Comparison of ENCODE assay signal across 9 cellular contexts in the genomic region with DNA sequence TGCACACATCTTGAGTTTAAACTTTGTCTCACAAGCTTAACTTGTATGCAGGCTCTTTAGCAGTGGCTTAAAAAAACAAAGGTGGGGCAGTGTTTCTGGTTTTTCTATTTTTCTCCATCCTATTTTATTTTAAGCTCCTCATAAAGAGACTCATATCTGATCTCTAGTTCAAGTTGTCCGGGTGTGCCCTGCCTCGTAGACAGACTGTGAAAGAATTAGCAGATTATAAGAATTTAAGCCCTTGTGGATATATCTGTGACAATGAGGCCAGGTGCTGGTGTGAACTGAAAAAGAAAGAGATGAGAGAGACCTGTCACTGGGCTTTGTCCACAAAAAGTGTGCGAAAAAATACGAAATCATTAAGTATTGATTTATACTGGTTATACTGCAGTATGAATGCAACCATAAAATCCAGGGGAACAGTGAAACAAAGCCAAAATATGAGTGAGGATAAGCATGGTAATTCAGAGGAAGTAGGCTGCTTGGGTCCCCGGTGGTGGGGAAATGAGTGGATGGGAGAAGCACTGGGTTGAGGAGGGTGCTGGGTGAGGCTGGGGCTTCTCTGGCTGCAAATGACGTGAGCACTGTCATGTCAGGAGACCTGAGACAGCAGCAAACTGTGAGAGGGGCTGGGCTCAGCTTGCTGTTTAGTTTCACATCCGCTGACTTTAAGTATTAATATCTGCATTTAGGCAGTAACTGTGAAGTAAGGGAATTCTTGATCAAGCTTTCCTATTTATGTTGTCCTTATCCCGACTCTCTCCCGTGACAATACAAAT.
DNase-seq lines count a peak whose midpoint lies in the region; ATAC-seq, FAIRE-seq and TF ChIP-seq lines count a peak whose summit lies in the region.
"Had no signal": no experiment of that assay in that cellular context is flagged by ENCODE, and none has a peak within 500 bp of the region (broad histone marks: within the 10 kb centered on the region; RNA-seq: fewer than 3 reads in every experiment).

No MANE protein-coding gene starts in this region.

- intact Hi-C loops in GM12878 (cut with micrococcal nuclease; ENCODE audit: unreplicated experiment): loop anchor here (1.0 to 5.0 kb wide), 2 partner anchors 83 to 425 kb away; no protein-coding TSS in a partner anchor
- intact Hi-C loops in psoas muscle (cut with DNase I): no loop called here

- TF ChIP-seq POLR2A in GM12878 (IDR thresholded peaks at IDR 0.05; ENCODE audit: low read depth, low read length): no peak

- peak overlapping the region; percentile 63 for H2AFZ ChIP-seq in GM12878 (ENCODE audit: control insufficient read depth, low read depth, low read length)

- TF ChIP-seq RAD21 in GM12878 (IDR thresholded peaks at IDR 0.05; ENCODE audit: insufficient read depth, low read depth, low read length): no peak

- no peaks in the 10 kb centered on the region for H3K36me3 ChIP-seq in GM12878 (ENCODE audit: control insufficient read depth in 2 of 2, insufficient read depth in 2 of 2, low read length in 1 of 2)
- H3K36me3 ChIP-seq in psoas muscle (ENCODE audit: insufficient read depth in 1 of 2, low read depth in 1 of 2): no peaks in the 10 kb centered on the region

- H3K79me2 ChIP-seq in GM12878 (ENCODE audit: control insufficient read depth, insufficient read depth, low read length): no peaks in the 10 kb centered on the region

- SMC1A ChIA-PET in GM12878 (lab: Charles Lee; ENCODE audit: uncharacterized antibody, unreplicated experiment): interaction anchor here (0.7 to 5.3 kb wide), 26 partner anchors 8 to 425 kb away, joined by 3 to 57 read pairs (median 4); no protein-coding TSS in a partner anchor

- no peak overlapping the region; the same call in 1 of the 2 replicates for H3K4me3 ChIP-seq in GM12864 (ENCODE audit: low read depth, low read length)
- H3K4me3 ChIP-seq in HL-60 (replicated peaks; ENCODE audit: insufficient read depth, low read length): no peak overlapping the region
- H3K4me3 ChIP-seq in GM12878: peak overlapping the region; percentile 18; the same call in 1 of the 2 replicates
- H3K4me3 ChIP-seq in psoas muscle: no peak overlapping the region

- in situ Hi-C loops in GM12878 (cut with MboI): no loop called here

- CTCF ChIA-PET in GM12878 (lab: Yijun Ruan, JAX): interaction anchor here (0.6 to 2.7 kb wide), 14 partner anchors 24 to 425 kb away, joined by 3 to 18 read pairs (median 4); no protein-coding TSS in a partner anchor

- POLR2A ChIA-PET in GM12878 (lab: Charles Lee): interaction anchor here (0.8 to 2.2 kb wide), 3 partner anchors 83 to 415 kb away, joined by 3 to 8 read pairs (median 6); no protein-coding TSS in a partner anchor

- peak; percentile 87 for ATAC-seq in GM21526 (IDR thresholded peaks at IDR 0.05; ENCODE audit: low FRiP score, unreplicated experiment)
- peak; percentile 91 for ATAC-seq in GM12878
- peak in 1 of 4 donors; percentile 53 for ATAC-seq in psoas muscle

- FAIRE-seq in GM12878 (lab: Jason Lieb, UNC): peak; percentile 92
- FAIRE-seq: islet of Langerhans had no signal

- TSS peak; percentile 71 for BruUV-seq in GM12878 (replicated peaks; lab: Mats Ljungman, UMichigan)

- no peaks in the 10 kb centered on the region for H3K9me3 ChIP-seq in GM12878 (replicated peaks; ENCODE audit: control insufficient read depth, insufficient read depth, low read length)
- no peaks in the 10 kb centered on the region for H3K9me3 ChIP-seq in psoas muscle

- DNase-seq in GM12864 (ENCODE audit: low read depth): peak; percentile 74
- DNase-seq in HL-60 (ENCODE audit: low read depth in 1 of 2, low spot score in 1 of 2): peak in 1 of 2 experiments; percentile 59
- DNase-seq in GM12878 (ENCODE audit: low read depth, low spot score): peak; percentile 80
- peak; percentile 37 to 67 for DNase-seq in psoas muscle
- DNase-seq in GDM1 (lab: John Stamatoyannopoulos, UW): no peak
- no peak for DNase-seq in dermis blood vessel endothelial cell
- DNase-seq in occipital lobe (lab: John Stamatoyannopoulos, UW): no peak

- TF ChIP-seq EP300 in GM12878 (IDR thresholded peaks at IDR 0.05; ENCODE audit: borderline replicate concordance in 1 of 2, control insufficient read depth in 1 of 2, low read depth in 2 of 2, low read length in 2 of 2): peak; percentile 67 to 93; a peak in 3 of 4 replicates

- RAD21 ChIA-PET in GM12878 (lab: Charles Lee; ENCODE audit: unreplicated experiment): interaction anchor here (0.7 to 6.8 kb wide), 21 partner anchors 11 to 761 kb away, joined by 3 to 111 read pairs (median 4); no protein-coding TSS in a partner anchor

- TF ChIP-seq CTCF in GM12864 (IDR thresholded peaks at IDR 0.05; ENCODE audit: low read depth, low read length, missing control alignments): no peak
- no peak for TF ChIP-seq CTCF in HL-60 (IDR thresholded peaks at IDR 0.05; ENCODE audit: insufficient read depth, low read length)
- no peak for TF ChIP-seq CTCF in GM12878 (IDR thresholded peaks at IDR 0.05 in 2 of 3, conservative IDR thresholded peaks at IDR 0.05 in 1 of 3; ENCODE audit: control insufficient read depth in 2 of 3, extremely low read depth in 1 of 3, insufficient read depth in 1 of 3, low read depth in 3 of 3, low read length in 3 of 3)
- TF ChIP-seq CTCF in psoas muscle (IDR thresholded peaks at IDR 0.05): no peak

- H3K27me3 ChIP-seq in HL-60 (ENCODE audit: insufficient read depth, poor library complexity, severe bottlenecking) (no peaks in the 10 kb centered on the region), GM12878 (replicated peaks in 1 of 2; ENCODE audit: control insufficient read depth in 2 of 2, insufficient read depth in 2 of 2, low read length in 1 of 2) (no peaks in the 10 kb centered on the region), psoas muscle (ENCODE audit: insufficient read depth in 3 of 3, low read length in 2 of 3) (no peaks in the 10 kb centered on the region)

- H3K27ac ChIP-seq in HL-60 (replicated peaks) (peak overlapping the region; percentile 85), GM12878 (ENCODE audit: control insufficient read depth, insufficient read depth) (peak overlapping the region; percentile 79), psoas muscle (no peak overlapping the region)

- H3K4me2 ChIP-seq in GM12878 (ENCODE audit: control insufficient read depth, insufficient read depth): peak overlapping the region; percentile 36

- no peaks in the 10 kb centered on the region for H4K20me1 ChIP-seq in GM12878 (ENCODE audit: control insufficient read depth, insufficient read depth)

- H3K9ac ChIP-seq in GM12878 (ENCODE audit: control insufficient read depth, insufficient read depth, low read length): 0 out of 2 replicates have a peak overlapping the region, but pooled peaks have one; percentile 24

- peaks cover 40% of the 10 kb centered on the region for H3K4me1 ChIP-seq in GM12878 (ENCODE audit: control insufficient read depth, insufficient read depth, low read length)
- no peaks in the 10 kb centered on the region for H3K4me1 ChIP-seq in psoas muscle

- 10% methylated on average over 9 of the region's 9 CpGs for WGBS in GM12878 (ENCODE audit: insufficient coverage, insufficient replicate concordance, low lambda C conversion rate, missing lambda C conversion rate)
- 42 to 63% (median 51%) methylated on average over 9 of the region's 9 CpGs for WGBS in psoas muscle, 3 donors

TF ChIP-seq in GM12878, 131 proteins besides CTCF, POLR2A, EP300 and RAD21 (continues in another document):
- no peak for TF ChIP-seq ZNF622 (IDR thresholded peaks at IDR 0.05)
- TF ChIP-seq, protein P1, sequence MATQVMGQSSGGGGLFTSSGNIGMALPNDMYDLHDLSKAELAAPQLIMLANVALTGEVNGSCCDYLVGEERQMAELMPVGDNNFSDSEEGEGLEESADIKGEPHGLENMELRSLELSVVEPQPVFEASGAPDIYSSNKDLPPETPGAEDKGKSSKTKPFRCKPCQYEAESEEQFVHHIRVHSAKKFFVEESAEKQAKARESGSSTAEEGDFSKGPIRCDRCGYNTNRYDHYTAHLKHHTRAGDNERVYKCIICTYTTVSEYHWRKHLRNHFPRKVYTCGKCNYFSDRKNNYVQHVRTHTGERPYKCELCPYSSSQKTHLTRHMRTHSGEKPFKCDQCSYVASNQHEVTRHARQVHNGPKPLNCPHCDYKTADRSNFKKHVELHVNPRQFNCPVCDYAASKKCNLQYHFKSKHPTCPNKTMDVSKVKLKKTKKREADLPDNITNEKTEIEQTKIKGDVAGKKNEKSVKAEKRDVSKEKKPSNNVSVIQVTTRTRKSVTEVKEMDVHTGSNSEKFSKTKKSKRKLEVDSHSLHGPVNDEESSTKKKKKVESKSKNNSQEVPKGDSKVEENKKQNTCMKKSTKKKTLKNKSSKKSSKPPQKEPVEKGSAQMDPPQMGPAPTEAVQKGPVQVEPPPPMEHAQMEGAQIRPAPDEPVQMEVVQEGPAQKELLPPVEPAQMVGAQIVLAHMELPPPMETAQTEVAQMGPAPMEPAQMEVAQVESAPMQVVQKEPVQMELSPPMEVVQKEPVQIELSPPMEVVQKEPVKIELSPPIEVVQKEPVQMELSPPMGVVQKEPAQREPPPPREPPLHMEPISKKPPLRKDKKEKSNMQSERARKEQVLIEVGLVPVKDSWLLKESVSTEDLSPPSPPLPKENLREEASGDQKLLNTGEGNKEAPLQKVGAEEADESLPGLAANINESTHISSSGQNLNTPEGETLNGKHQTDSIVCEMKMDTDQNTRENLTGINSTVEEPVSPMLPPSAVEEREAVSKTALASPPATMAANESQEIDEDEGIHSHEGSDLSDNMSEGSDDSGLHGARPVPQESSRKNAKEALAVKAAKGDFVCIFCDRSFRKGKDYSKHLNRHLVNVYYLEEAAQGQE (IDR thresholded peaks at IDR 0.05; ENCODE audit: low read depth, low read length): 0 out of 2 replicates have a peak, but pooled peaks have one; percentile 28
- TF ChIP-seq EED (IDR thresholded peaks at IDR 0.05; ENCODE audit: low read depth): peak; percentile 76
- TF ChIP-seq IKZF1 (conservative IDR thresholded peaks at IDR 0.05): peak; percentile 74
- no peak for TF ChIP-seq TAF1 (IDR thresholded peaks at IDR 0.05; ENCODE audit: borderline replicate concordance, low read depth, low read length)
- peak; percentile 67; the same call in 1 of the 2 replicates for TF ChIP-seq RFX5 (IDR thresholded peaks at IDR 0.05; ENCODE audit: low read depth, low read length)
- peak; percentile 78 to 86 for TF ChIP-seq IKZF2 (IDR thresholded peaks at IDR 0.05)
- TF ChIP-seq, protein P2, sequence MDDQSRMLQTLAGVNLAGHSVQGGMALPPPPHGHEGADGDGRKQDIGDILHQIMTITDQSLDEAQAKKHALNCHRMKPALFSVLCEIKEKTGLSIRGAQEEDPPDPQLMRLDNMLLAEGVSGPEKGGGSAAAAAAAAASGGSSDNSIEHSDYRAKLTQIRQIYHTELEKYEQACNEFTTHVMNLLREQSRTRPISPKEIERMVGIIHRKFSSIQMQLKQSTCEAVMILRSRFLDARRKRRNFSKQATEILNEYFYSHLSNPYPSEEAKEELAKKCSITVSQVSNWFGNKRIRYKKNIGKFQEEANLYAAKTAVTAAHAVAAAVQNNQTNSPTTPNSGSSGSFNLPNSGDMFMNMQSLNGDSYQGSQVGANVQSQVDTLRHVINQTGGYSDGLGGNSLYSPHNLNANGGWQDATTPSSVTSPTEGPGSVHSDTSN (IDR thresholded peaks at IDR 0.05; ENCODE audit: insufficient replicate concordance, low read depth, low read length): peak; percentile 35
- TF ChIP-seq STAT3 (IDR thresholded peaks at IDR 0.05; ENCODE audit: low read depth, low read length): no peak

Comparison
In these comparisons a context has a peak if more than half of its experiments do, and no peak if none do; other contexts are left out.
1. DNase-seq: peak in GM12864 (single experiment), GM12878 (single experiment) and psoas muscle (2 of 2); none in GDM1 (single experiment), dermis blood vessel endothelial cell (single experiment) and occipital lobe (single experiment).